ENCODE assay signal across 1 cellular context in the genomic region with DNA sequence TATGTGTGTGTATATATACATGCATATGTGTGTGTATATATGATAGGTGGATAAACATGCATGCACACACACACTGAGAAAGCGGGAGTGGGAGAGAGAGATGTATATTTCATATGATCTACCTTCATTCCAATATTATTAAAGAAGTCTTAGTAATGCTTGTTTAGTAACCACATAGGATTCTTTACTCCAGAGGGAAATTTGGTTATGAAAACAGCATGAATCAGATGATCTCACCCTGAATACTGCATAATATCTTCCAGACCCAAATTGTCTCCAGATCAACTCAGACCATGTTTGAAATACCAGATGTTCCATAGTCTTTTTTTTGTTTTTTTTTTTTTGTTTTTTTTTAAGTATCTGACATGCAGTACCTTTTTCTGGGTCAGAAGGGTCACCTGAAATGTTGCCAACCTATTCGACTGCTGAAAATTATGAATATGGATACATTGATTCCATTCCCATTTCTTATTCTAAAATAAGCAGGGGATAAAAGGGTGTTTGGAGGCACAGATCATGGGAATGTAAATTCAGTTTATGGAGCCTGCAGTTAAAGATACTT.
TF ChIP-seq lines count a peak whose summit lies in the region.

No MANE protein-coding gene starts in this region.

TF ChIP-seq in SK-N-SH treated with all-trans-retinoic acid at 6 μM for 48 hours, 23 proteins besides CTCF, POLR2A, EP300 and RAD21 (continued from another document):
- TF ChIP-seq CREB5 (CRISPR knock-in tag; IDR thresholded peaks at IDR 0.05; ENCODE audit: low read depth) = peak; percentile 90
- no peak for TF ChIP-seq ZC3H10 (CRISPR knock-in tag; IDR thresholded peaks at IDR 0.05)
- TF ChIP-seq TCF4 (CRISPR knock-in tag; IDR thresholded peaks at IDR 0.05; ENCODE audit: borderline replicate concordance) = peak; percentile 84
